Comparison of ENCODE assay signal across 26 cellular contexts in the genomic region with DNA sequence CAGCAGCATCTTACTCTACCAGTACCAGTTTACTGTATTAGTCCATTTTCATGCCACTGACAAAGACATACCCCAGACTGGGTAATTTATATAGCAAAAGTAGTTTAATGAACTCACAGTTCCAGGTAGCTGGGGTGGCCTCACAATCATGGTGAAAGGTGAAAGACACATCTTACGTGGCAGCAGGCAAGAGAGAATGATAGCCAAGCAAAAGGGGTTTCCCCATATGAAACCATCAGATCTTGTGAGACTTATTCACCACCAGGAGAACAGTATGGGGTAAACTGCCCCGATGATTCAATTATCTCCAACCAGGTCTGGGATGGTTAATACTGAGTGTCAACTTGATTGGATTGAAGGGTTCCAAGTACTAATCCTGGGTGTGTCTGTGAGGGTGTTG.
A peak's percentile ranks its signal among the peaks of the same experiment; 100 is the strongest.
DNase-seq lines count a peak whose midpoint lies in the region; ATAC-seq, FAIRE-seq and TF ChIP-seq lines count a peak whose summit lies in the region.
"Had no signal": no experiment of that assay in that cellular context is flagged by ENCODE, and none has a peak within 500 bp of the region (broad histone marks: within the 10 kb centered on the region; RNA-seq: fewer than 3 reads in every experiment).

No MANE protein-coding gene starts in this region.

- ATAC-seq in A549 (no peak), HG02870 (IDR thresholded peaks at IDR 0.05; ENCODE audit: unreplicated experiment) (peak; percentile 32)
- ATAC-seq: heart right ventricle, left colon, WTC11 had no signal

- TF ChIP-seq EP300 in A549 (IDR thresholded peaks at IDR 0.05): no peak

- no peak overlapping the region for H3K27ac ChIP-seq in A549
- H3K27ac ChIP-seq: BLaER1 treated with 17β-estradiol and CSF1 and Interleukin-3, amounts not matched to agents 10 nM and 100 nM; epithelial cell of prostate; heart right ventricle; skin epidermis had no signal

- peak; percentile 10 to 18 for DNase-seq in activated CD4-positive, alpha-beta T cell treated with anti-CD3 and anti-CD28 coated beads, Interleukin-2, amount 50 U/mL, for 48 hours
- no peak for DNase-seq in activated CD4-positive, alpha-beta T cell treated with anti-CD3 and anti-CD28 coated beads, Interleukin-2, amount 10 ng/mL, durations not matched to agents 24 days and 14 days
- DNase-seq in A549 (ENCODE audit: low read depth in 1 of 2, low spot score in 1 of 2): no peak
- DNase-seq in activated T-cell treated with anti-CD3 and anti-CD28 coated beads, Interleukin-2, amount 50 U/mL, for 48 hours: peak; percentile 31 to 34
- DNase-seq in NCI-H345 (lab: John Stamatoyannopoulos, UW): no peak
- no peak for DNase-seq in SK-N-DZ (ENCODE audit: low spot score)
- DNase-seq in Ammon's horn (ENCODE audit: low spot score): no peak
- DNase-seq: Calu3; cerebellar nuclear complex; H7; heart right ventricle; left colon; mesenchymal stem cell; NCI-H2171; NCI-H526 treated with DMSO at 0.1 percent for 48 hours; OCI-M1; stimulated activated CD4-positive, alpha-beta T cell treated with anti-CD3 and anti-CD28 coated beads, Interleukin-4, amount 100 ng/mL, for 4 hours; T1000; trophoblast cell had no signal

- TF ChIP-seq CTCF in A549 (IDR thresholded peaks at IDR 0.05): no peak

- CTCF ChIA-PET in A549 (lab: Yijun Ruan, JAX): no interaction called here

- intact Hi-C loops in activated CD4-positive, alpha-beta T cell treated with anti-CD3 and anti-CD28 coated beads, Interleukin-2, amount 10 ng/mL, durations not matched to agents 24 days and 14 days (cut with micrococcal nuclease): no loop called here

- no peak overlapping the region for H3K4me3 Mint-ChIP-seq in activated CD4-positive, alpha-beta T cell treated with anti-CD3 and anti-CD28 coated beads, Interleukin-2, amount 10 ng/mL, durations not matched to agents 24 days and 14 days
- H3K4me3 Mint-ChIP-seq: activated naive CD4-positive, alpha-beta T cell treated with anti-CD3 and anti-CD28 coated beads, Interleukin-2, amount 50 U/mL, for 24 hours; WTC11 had no signal

- TF ChIP-seq RAD21 in A549 (conservative IDR thresholded peaks at IDR 0.05 in 1 of 2, IDR thresholded peaks at IDR 0.05 in 1 of 2): no peak

- no peak overlapping the region for H3K4me3 ChIP-seq in A549
- H3K4me3 ChIP-seq: BLaER1 treated with 17β-estradiol and CSF1 and Interleukin-3, amounts not matched to agents 10 nM and 100 nM; heart right ventricle; skin epidermis had no signal

- TF ChIP-seq POLR2A in A549 (IDR thresholded peaks at IDR 0.05; ENCODE audit: low read length): no peak

- H3K27ac Mint-ChIP-seq in activated CD4-positive, alpha-beta T cell treated with anti-CD3 and anti-CD28 coated beads, Interleukin-2, amount 10 ng/mL, durations not matched to agents 24 days and 14 days: no peak overlapping the region
- H3K27ac Mint-ChIP-seq: activated naive CD4-positive, alpha-beta T cell treated with anti-CD3 and anti-CD28 coated beads, Interleukin-2, amount 50 U/mL, for 24 hours; WTC11 had no signal

- peaks cover 30% of the 10 kb centered on the region for H3K4me1 ChIP-seq in A549
- H3K4me1 ChIP-seq: heart right ventricle had no signal

- FAIRE-seq in A549 (lab: Jason Lieb, UNC): peak; percentile 18
- FAIRE-seq: HTR-8/SVneo had no signal

- peaks cover 13% of the 10 kb centered on the region for H3K4me1 Mint-ChIP-seq in activated CD4-positive, alpha-beta T cell treated with anti-CD3 and anti-CD28 coated beads, Interleukin-2, amount 10 ng/mL, durations not matched to agents 24 days and 14 days
- H3K4me1 Mint-ChIP-seq: WTC11 had no signal

- H3K4me2 ChIP-seq in A549: no peak overlapping the region
- H3K4me2 ChIP-seq: BLaER1 treated with 17β-estradiol and CSF1 and Interleukin-3, amounts not matched to agents 10 nM and 100 nM had no signal

- H3K9me3 ChIP-seq in A549: no peaks in the 10 kb centered on the region
- H3K9me3 ChIP-seq: heart right ventricle had no signal

- no peaks in the 10 kb centered on the region for H3K36me3 Mint-ChIP-seq in activated CD4-positive, alpha-beta T cell treated with anti-CD3 and anti-CD28 coated beads, Interleukin-2, amount 10 ng/mL, durations not matched to agents 24 days and 14 days (ENCODE audit: low read depth)
- H3K36me3 Mint-ChIP-seq: WTC11 had no signal

- POLR2A ChIA-PET in A549 (lab: Yijun Ruan, JAX): no interaction called here

- WGBS in A549 (ENCODE audit: missing lambda C conversion rate): 76% methylated on average over 2 of the region's 2 CpGs

- no peaks in the 10 kb centered on the region for H3K9me3 Mint-ChIP-seq in activated CD4-positive, alpha-beta T cell treated with anti-CD3 and anti-CD28 coated beads, Interleukin-2, amount 10 ng/mL, durations not matched to agents 24 days and 14 days
- H3K9me3 Mint-ChIP-seq: activated naive CD4-positive, alpha-beta T cell treated with anti-CD3 and anti-CD28 coated beads, Interleukin-2, amount 50 U/mL, for 24 hours had no signal

- no peaks in the 10 kb centered on the region for H3K27me3 Mint-ChIP-seq in activated CD4-positive, alpha-beta T cell treated with anti-CD3 and anti-CD28 coated beads, Interleukin-2, amount 10 ng/mL, durations not matched to agents 24 days and 14 days
- H3K27me3 Mint-ChIP-seq: activated naive CD4-positive, alpha-beta T cell treated with anti-CD3 and anti-CD28 coated beads, Interleukin-2, amount 50 U/mL, for 24 hours had no signal

TF ChIP-seq in A549, 52 proteins besides CTCF, POLR2A, EP300 and RAD21:
- no peak for TF ChIP-seq NR3C1 (IDR thresholded peaks at IDR 0.05)
- TF ChIP-seq, protein P1, sequence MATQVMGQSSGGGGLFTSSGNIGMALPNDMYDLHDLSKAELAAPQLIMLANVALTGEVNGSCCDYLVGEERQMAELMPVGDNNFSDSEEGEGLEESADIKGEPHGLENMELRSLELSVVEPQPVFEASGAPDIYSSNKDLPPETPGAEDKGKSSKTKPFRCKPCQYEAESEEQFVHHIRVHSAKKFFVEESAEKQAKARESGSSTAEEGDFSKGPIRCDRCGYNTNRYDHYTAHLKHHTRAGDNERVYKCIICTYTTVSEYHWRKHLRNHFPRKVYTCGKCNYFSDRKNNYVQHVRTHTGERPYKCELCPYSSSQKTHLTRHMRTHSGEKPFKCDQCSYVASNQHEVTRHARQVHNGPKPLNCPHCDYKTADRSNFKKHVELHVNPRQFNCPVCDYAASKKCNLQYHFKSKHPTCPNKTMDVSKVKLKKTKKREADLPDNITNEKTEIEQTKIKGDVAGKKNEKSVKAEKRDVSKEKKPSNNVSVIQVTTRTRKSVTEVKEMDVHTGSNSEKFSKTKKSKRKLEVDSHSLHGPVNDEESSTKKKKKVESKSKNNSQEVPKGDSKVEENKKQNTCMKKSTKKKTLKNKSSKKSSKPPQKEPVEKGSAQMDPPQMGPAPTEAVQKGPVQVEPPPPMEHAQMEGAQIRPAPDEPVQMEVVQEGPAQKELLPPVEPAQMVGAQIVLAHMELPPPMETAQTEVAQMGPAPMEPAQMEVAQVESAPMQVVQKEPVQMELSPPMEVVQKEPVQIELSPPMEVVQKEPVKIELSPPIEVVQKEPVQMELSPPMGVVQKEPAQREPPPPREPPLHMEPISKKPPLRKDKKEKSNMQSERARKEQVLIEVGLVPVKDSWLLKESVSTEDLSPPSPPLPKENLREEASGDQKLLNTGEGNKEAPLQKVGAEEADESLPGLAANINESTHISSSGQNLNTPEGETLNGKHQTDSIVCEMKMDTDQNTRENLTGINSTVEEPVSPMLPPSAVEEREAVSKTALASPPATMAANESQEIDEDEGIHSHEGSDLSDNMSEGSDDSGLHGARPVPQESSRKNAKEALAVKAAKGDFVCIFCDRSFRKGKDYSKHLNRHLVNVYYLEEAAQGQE (IDR thresholded peaks at IDR 0.05): no peak
- no peak for TF ChIP-seq BHLHE40 (IDR thresholded peaks at IDR 0.05; ENCODE audit: low read depth, low read length)
- TF ChIP-seq MAZ (IDR thresholded peaks at IDR 0.05; ENCODE audit: borderline replicate concordance, low read depth, low read length): no peak
- TF ChIP-seq SREBF2 (IDR thresholded peaks at IDR 0.05): no peak
- no peak for TF ChIP-seq EHF (CRISPR knock-in tag; IDR thresholded peaks at IDR 0.05)
- no peak for TF ChIP-seq GATA3 (IDR thresholded peaks at IDR 0.05; ENCODE audit: borderline replicate concordance)
- TF ChIP-seq HDAC2 (IDR thresholded peaks at IDR 0.05): no peak
- no peak for TF ChIP-seq HOXB5 (CRISPR knock-in tag; IDR thresholded peaks at IDR 0.05)
- no peak for TF ChIP-seq CEBPB (IDR thresholded peaks at IDR 0.05)
- no peak for TF ChIP-seq ZC3H11A (IDR thresholded peaks at IDR 0.05)
- TF ChIP-seq, protein P2, sequence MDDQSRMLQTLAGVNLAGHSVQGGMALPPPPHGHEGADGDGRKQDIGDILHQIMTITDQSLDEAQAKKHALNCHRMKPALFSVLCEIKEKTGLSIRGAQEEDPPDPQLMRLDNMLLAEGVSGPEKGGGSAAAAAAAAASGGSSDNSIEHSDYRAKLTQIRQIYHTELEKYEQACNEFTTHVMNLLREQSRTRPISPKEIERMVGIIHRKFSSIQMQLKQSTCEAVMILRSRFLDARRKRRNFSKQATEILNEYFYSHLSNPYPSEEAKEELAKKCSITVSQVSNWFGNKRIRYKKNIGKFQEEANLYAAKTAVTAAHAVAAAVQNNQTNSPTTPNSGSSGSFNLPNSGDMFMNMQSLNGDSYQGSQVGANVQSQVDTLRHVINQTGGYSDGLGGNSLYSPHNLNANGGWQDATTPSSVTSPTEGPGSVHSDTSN (IDR thresholded peaks at IDR 0.05): no peak
- TF ChIP-seq, protein P3, sequence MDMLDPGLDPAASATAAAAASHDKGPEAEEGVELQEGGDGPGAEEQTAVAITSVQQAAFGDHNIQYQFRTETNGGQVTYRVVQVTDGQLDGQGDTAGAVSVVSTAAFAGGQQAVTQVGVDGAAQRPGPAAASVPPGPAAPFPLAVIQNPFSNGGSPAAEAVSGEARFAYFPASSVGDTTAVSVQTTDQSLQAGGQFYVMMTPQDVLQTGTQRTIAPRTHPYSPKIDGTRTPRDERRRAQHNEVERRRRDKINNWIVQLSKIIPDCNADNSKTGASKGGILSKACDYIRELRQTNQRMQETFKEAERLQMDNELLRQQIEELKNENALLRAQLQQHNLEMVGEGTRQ (IDR thresholded peaks at IDR 0.05): no peak
- no peak for TF ChIP-seq HOXB13 (CRISPR knock-in tag; IDR thresholded peaks at IDR 0.05; ENCODE audit: low read depth)
- no peak for TF ChIP-seq TP53 (CRISPR knock-in tag; IDR thresholded peaks at IDR 0.05)
- TF ChIP-seq PHF8 (IDR thresholded peaks at IDR 0.05; ENCODE audit: borderline replicate concordance, low read depth): no peak
- no peak for TF ChIP-seq HEYL (CRISPR knock-in tag; IDR thresholded peaks at IDR 0.05)
- TF ChIP-seq ZFP36 (IDR thresholded peaks at IDR 0.05; ENCODE audit: borderline replicate concordance, partially characterized antibody): no peak

Comparison
In these comparisons a context has a peak if more than half of its experiments do, and no peak if none do; other contexts are left out.
1. DNase-seq: peak in activated CD4-positive, alpha-beta T cell treated with anti-CD3 and anti-CD28 coated beads, Interleukin-2, amount 50 U/mL, for 48 hours (2 of 2) and activated T-cell treated with anti-CD3 and anti-CD28 coated beads, Interleukin-2, amount 50 U/mL, for 48 hours (2 of 2); none in activated CD4-positive, alpha-beta T cell treated with anti-CD3 and anti-CD28 coated beads, Interleukin-2, amount 10 ng/mL, durations not matched to agents 24 days and 14 days (single experiment), A549 (0 of 2), NCI-H345 (single experiment), SK-N-DZ (single experiment) and Ammon's horn (single experiment).